Comparison of ENCODE assay signal across 1 cellular context in the genomic region with DNA sequence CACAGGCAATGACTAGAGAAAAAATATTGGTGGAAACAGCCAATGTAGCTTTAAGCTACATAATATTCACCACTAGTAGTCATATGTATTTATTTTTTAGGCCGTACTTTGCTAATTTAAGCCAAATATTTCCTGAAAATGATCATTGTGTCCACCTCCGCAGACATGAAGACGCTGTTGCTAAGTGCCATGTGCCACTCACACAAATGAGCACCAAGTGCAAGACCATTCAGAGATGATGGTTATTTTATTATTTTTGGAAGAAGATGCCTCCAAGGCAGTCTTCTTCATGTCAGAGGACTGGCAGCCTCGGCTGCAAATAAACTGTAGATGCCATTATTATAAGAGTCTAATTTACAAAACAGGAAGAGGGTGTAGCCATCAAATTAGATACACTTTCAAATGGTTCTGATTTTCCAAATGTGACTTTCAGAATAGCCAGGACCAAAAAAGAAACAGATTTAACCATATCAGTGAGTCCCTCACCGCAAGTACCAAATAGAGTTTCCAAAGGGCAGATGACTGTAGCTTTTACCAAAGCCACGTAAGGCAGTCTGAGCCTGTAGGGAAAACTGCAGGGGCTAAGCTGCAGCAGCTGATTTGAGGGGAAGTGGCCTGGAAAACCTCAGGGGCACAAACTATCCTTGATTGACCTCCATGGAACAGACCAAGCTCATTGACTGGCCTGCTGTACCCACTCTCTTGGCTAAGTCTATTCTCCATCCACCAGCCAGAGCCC.
TF ChIP-seq lines count a peak whose summit lies in the region.

No MANE protein-coding gene starts in this region.

TF ChIP-seq in A549, 52 proteins besides CTCF, POLR2A, EP300 and RAD21:
- TF ChIP-seq EHF (CRISPR knock-in tag; IDR thresholded peaks at IDR 0.05), result peak; percentile 12; the same call in 1 of the 2 replicates
- TF ChIP-seq SMC3 (IDR thresholded peaks at IDR 0.05), result 0 out of 3 replicates have a peak, but pooled peaks have one; percentile 6
- TF ChIP-seq, protein P1, sequence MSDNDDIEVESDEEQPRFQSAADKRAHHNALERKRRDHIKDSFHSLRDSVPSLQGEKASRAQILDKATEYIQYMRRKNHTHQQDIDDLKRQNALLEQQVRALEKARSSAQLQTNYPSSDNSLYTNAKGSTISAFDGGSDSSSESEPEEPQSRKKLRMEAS (IDR thresholded peaks at IDR 0.05), result peak; percentile 36; the same call in 1 of the 2 replicates
- TF ChIP-seq NFE2L2 (conservative IDR thresholded peaks at IDR 0.05; ENCODE audit: low read length), result no peak
- TF ChIP-seq RARB (CRISPR knock-in tag; IDR thresholded peaks at IDR 0.05), result peak; percentile 16; the same call in 1 of the 2 replicates
- TF ChIP-seq FOSL2 (IDR thresholded peaks at IDR 0.05), result no peak
- no peak for TF ChIP-seq FOSL2 (CRISPR knock-in tag; IDR thresholded peaks at IDR 0.05)
- TF ChIP-seq, protein P2, sequence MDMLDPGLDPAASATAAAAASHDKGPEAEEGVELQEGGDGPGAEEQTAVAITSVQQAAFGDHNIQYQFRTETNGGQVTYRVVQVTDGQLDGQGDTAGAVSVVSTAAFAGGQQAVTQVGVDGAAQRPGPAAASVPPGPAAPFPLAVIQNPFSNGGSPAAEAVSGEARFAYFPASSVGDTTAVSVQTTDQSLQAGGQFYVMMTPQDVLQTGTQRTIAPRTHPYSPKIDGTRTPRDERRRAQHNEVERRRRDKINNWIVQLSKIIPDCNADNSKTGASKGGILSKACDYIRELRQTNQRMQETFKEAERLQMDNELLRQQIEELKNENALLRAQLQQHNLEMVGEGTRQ (IDR thresholded peaks at IDR 0.05), result no peak
- peak; percentile 10; the same call in 1 of the 2 replicates for TF ChIP-seq TFCP2L1 (CRISPR knock-in tag; IDR thresholded peaks at IDR 0.05)
- 0 out of 2 replicates have a peak, but pooled peaks have one; percentile 83 for TF ChIP-seq POLR2AphosphoS2 (conservative IDR thresholded peaks at IDR 0.05; ENCODE audit: low read length)
- TF ChIP-seq, protein P3, sequence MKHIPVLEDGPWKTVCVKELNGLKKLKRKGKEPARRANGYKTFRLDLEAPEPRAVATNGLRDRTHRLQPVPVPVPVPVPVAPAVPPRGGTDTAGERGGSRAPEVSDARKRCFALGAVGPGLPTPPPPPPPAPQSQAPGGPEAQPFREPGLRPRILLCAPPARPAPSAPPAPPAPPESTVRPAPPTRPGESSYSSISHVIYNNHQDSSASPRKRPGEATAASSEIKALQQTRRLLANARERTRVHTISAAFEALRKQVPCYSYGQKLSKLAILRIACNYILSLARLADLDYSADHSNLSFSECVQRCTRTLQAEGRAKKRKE (CRISPR knock-in tag; IDR thresholded peaks at IDR 0.05; ENCODE audit: low read depth), result peak; percentile 75; the same call in 1 of the 2 replicates
- no peak for TF ChIP-seq TP53 (CRISPR knock-in tag; IDR thresholded peaks at IDR 0.05)
- TF ChIP-seq HOXB13 (CRISPR knock-in tag; IDR thresholded peaks at IDR 0.05; ENCODE audit: low read depth), result 0 out of 2 replicates have a peak, but pooled peaks have one; percentile 56
- peak; percentile 47 for TF ChIP-seq HOXA7 (CRISPR knock-in tag; IDR thresholded peaks at IDR 0.05)
- TF ChIP-seq HOXB5 (CRISPR knock-in tag; IDR thresholded peaks at IDR 0.05), result no peak
